1 cellular context compared by ENCODE assay signal in the genomic region with DNA sequence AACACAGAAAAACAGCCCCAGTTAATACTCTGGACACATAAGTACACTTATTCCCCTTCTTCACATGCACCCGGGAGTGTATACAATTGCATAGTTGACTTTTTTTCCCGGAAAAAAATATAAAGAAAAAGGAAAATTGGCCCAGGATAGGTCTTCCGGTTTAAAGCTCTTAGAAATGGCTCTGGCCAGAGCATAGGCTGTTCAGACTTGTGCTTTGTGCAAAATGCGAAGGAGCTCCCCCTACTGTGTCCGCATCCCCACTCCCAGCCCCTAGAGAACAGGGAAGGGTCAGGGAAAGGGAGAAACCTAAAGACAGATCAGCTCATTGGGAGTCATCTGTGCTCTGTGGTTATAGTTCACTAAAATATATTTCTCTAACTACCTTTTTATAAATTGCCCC.
A peak's percentile ranks its signal among the peaks of the same experiment; 100 is the strongest.
TF ChIP-seq lines count a peak whose summit lies in the region.

No MANE protein-coding gene starts in this region.

TF ChIP-seq in H1, 55 proteins besides CTCF, POLR2A, EP300 and RAD21:
- TF ChIP-seq HDAC2 (IDR thresholded peaks at IDR 0.05; ENCODE audit: borderline replicate concordance in 1 of 2, low read depth in 2 of 2, low read length in 2 of 2) = peak in 1 of 2 experiments; percentile 29; a peak in 1 of 4 replicates
- TF ChIP-seq, protein P1, sequence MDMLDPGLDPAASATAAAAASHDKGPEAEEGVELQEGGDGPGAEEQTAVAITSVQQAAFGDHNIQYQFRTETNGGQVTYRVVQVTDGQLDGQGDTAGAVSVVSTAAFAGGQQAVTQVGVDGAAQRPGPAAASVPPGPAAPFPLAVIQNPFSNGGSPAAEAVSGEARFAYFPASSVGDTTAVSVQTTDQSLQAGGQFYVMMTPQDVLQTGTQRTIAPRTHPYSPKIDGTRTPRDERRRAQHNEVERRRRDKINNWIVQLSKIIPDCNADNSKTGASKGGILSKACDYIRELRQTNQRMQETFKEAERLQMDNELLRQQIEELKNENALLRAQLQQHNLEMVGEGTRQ (IDR thresholded peaks at IDR 0.05; ENCODE audit: low read length) = no peak
